ENCODE assay signal across 28 cellular contexts in the genomic region with DNA sequence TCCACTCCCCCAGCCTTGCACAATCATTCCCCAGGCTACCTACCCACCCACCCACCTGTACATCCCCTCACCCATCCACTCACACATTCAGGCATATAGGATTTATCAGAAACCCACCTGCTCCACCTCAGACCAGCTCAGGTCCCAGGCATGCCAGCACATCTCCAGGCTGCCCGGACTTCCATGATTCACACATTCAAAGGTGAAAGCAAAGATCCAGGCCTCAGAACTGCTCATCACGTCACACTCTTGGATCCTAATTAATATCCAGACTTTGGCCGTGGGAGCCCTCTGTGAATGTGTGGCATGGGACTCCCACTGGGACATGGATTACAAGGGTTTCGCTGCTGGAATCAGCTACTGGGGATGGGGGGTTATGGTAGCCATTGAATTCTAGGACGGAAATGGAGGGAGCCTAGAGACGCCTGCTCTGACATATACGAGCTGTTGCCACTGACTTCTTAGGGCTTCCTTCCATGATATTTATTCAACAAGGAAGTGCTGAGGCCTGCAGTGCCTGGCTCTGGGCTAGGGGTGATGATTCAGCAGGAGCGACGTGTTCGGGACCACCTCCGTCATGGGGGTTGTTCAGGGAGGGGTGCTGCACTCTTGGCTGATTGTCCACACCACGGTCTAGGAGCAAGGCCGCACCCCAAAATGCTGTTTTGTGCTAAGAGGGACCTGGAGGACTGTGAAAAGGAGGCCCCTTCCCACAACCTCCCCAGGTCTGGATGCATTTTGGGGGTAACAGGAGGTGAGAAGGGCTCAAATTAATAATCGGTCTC. TPM values are rescaled to one million over a fixed set of nuclear protein-coding genes. Genes with fewer than 3 reads are reported as not detected.
"Had no signal": no experiment of that assay in that cellular context is flagged by ENCODE, and none has a peak within 500 bp of the region (broad histone marks: within the 10 kb centered on the region; RNA-seq: fewer than 3 reads in every experiment).

No MANE protein-coding gene starts in this region.

- H3K36me3 ChIP-seq: ascending aorta, brain microvascular endothelial cell, esophagus muscularis mucosa, heart left ventricle, left lung, pancreas, right atrium auricular region, upper lobe of left lung, vagina had no signal

- H3K9me3 Mint-ChIP-seq: activated CD4-positive, alpha-beta memory T cell treated with anti-CD3 and anti-CD28 coated beads for 36 hours; activated CD4-positive, alpha-beta T cell treated with anti-CD3 and anti-CD28 coated beads, Interleukin-2, amount 10 ng/mL, durations not matched to agents 24 days and 14 days; activated naive CD4-positive, alpha-beta T cell treated with anti-CD3 and anti-CD28 coated beads, Interleukin-2, amount 10 ng/mL, durations not matched to agents 7 days and 5 days; activated naive CD8-positive, alpha-beta T cell treated with anti-CD3 and anti-CD28 coated beads, Interleukin-2, amount 10 ng/mL, durations not matched to agents 7 days and 5 days; activated T-helper 1 cell treated with anti-CD3 and anti-CD28 coated beads, Interleukin-12 subunit alpha, Interleukin-12 subunit beta, Interleukin-2, Interleukin-4 antibody, amounts not matched to agents 30 ng/mL and 10 ng/mL and 1 ng/mL, durations not matched to agents 14 hours and 24 hours and 36 hours; nephron progenitor cell had no signal

- H3K4me3 ChIP-seq: ascending aorta, esophagus muscularis mucosa, heart left ventricle, left lung, lung, pancreas, right atrium auricular region, upper lobe of left lung, vagina had no signal

- ATAC-seq: foreskin keratinocyte; heart left ventricle; left lung; stimulated activated naive CD8-positive, alpha-beta T cell treated with anti-CD3 and anti-CD28 coated beads, Interleukin-15, Interleukin-2, amounts not matched to agents 100 U/mL and 50 U/mL, for 24 hours had no signal

- H3K4me1 Mint-ChIP-seq: activated CD4-positive, alpha-beta T cell treated with anti-CD3 and anti-CD28 coated beads, Interleukin-2, amount 10 ng/mL, durations not matched to agents 24 days and 14 days; activated naive CD4-positive, alpha-beta T cell treated with anti-CD3 and anti-CD28 coated beads, Interleukin-2, amount 10 ng/mL, durations not matched to agents 7 days and 5 days; activated naive CD8-positive, alpha-beta T cell treated with anti-CD3 and anti-CD28 coated beads, Interleukin-2, amount 10 ng/mL, durations not matched to agents 7 days and 5 days had no signal

- H3K4me3 Mint-ChIP-seq: activated CD4-positive, alpha-beta memory T cell treated with anti-CD3 and anti-CD28 coated beads for 36 hours; activated CD4-positive, alpha-beta T cell treated with anti-CD3 and anti-CD28 coated beads, Interleukin-2, amount 10 ng/mL, durations not matched to agents 24 days and 14 days; activated naive CD4-positive, alpha-beta T cell treated with anti-CD3 and anti-CD28 coated beads, Interleukin-2, amount 10 ng/mL, durations not matched to agents 7 days and 5 days; activated naive CD8-positive, alpha-beta T cell treated with anti-CD3 and anti-CD28 coated beads, Interleukin-2, amount 10 ng/mL, durations not matched to agents 7 days and 5 days; activated T-helper 1 cell treated with anti-CD3 and anti-CD28 coated beads, Interleukin-12 subunit alpha, Interleukin-12 subunit beta, Interleukin-2, Interleukin-4 antibody, amounts not matched to agents 30 ng/mL and 10 ng/mL and 1 ng/mL, durations not matched to agents 14 hours and 24 hours and 36 hours; nephron progenitor cell had no signal

- DNase-seq: activated CD4-positive, alpha-beta memory T cell treated with anti-CD3 and anti-CD28 coated beads for 36 hours; activated CD4-positive, alpha-beta T cell treated with anti-CD3 and anti-CD28 coated beads, Interleukin-2, amount 10 ng/mL, durations not matched to agents 24 days and 14 days; activated CD4-positive, CD25-positive, alpha-beta regulatory T cell treated with anti-CD3 and anti-CD28 coated beads, Interleukin-2, amount 50 U/mL, for 72 hours; activated CD8-positive, alpha-beta memory T cell treated with anti-CD3 and anti-CD28 coated beads, Interleukin-2, amount 50 U/mL, for 4 hours; activated effector memory CD4-positive, alpha-beta T cell treated with anti-CD3 and anti-CD28 coated beads, Interleukin-2, amount 50 U/mL, for 16 hours; activated naive CD4-positive, alpha-beta T cell treated with anti-CD3 and anti-CD28 coated beads, Interleukin-2, amount 10 ng/mL, durations not matched to agents 7 days and 5 days; activated naive CD8-positive, alpha-beta T cell treated with anti-CD3 and anti-CD28 coated beads, Interleukin-2, amount 10 ng/mL, durations not matched to agents 7 days and 5 days; activated T-cell treated with anti-CD3 and anti-CD28 coated beads, Interleukin-2, amount 50 U/mL, for 1 hour; brain microvascular endothelial cell; dermis blood vessel endothelial cell; effector CD4-positive, alpha-beta T cell; foreskin keratinocyte; kidney glomerular epithelial cell; mesendoderm; stimulated activated naive CD8-positive, alpha-beta T cell treated with anti-CD3 and anti-CD28 coated beads, Interleukin-15, Interleukin-2, amounts not matched to agents 100 U/mL and 50 U/mL, for 24 hours had no signal

- H3K36me3 Mint-ChIP-seq: activated CD4-positive, alpha-beta memory T cell treated with anti-CD3 and anti-CD28 coated beads for 36 hours; activated naive CD4-positive, alpha-beta T cell treated with anti-CD3 and anti-CD28 coated beads, Interleukin-2, amount 10 ng/mL, durations not matched to agents 7 days and 5 days; activated naive CD8-positive, alpha-beta T cell treated with anti-CD3 and anti-CD28 coated beads, Interleukin-2, amount 10 ng/mL, durations not matched to agents 7 days and 5 days had no signal

- H3K27me3 Mint-ChIP-seq: activated CD4-positive, alpha-beta T cell treated with anti-CD3 and anti-CD28 coated beads, Interleukin-2, amount 10 ng/mL, durations not matched to agents 24 days and 14 days; activated naive CD8-positive, alpha-beta T cell treated with anti-CD3 and anti-CD28 coated beads, Interleukin-2, amount 10 ng/mL, durations not matched to agents 7 days and 5 days had no signal

- H3K9me3 ChIP-seq: ascending aorta, esophagus muscularis mucosa, heart left ventricle, left lung, pancreas, right atrium auricular region, upper lobe of left lung, vagina had no signal

- H3K27me3 ChIP-seq: ascending aorta, foreskin keratinocyte, pancreas, right atrium auricular region, upper lobe of left lung, vagina had no signal

- H3K4me1 ChIP-seq: esophagus muscularis mucosa, foreskin keratinocyte, left lung, pancreas, right atrium auricular region, upper lobe of left lung had no signal

- H3K27ac ChIP-seq: brain microvascular endothelial cell, esophagus muscularis mucosa, foreskin keratinocyte, heart left ventricle, left lung, pancreas, right atrium auricular region, upper lobe of left lung, vagina had no signal

- H3K27ac Mint-ChIP-seq: activated CD4-positive, alpha-beta memory T cell treated with anti-CD3 and anti-CD28 coated beads for 36 hours; activated CD4-positive, alpha-beta T cell treated with anti-CD3 and anti-CD28 coated beads, Interleukin-2, amount 10 ng/mL, durations not matched to agents 24 days and 14 days; activated naive CD4-positive, alpha-beta T cell treated with anti-CD3 and anti-CD28 coated beads, Interleukin-2, amount 10 ng/mL, durations not matched to agents 7 days and 5 days; activated naive CD8-positive, alpha-beta T cell treated with anti-CD3 and anti-CD28 coated beads, Interleukin-2, amount 10 ng/mL, durations not matched to agents 7 days and 5 days; activated T-helper 1 cell treated with anti-CD3 and anti-CD28 coated beads, Interleukin-12 subunit alpha, Interleukin-12 subunit beta, Interleukin-2, Interleukin-4 antibody, amounts not matched to agents 30 ng/mL and 10 ng/mL and 1 ng/mL, durations not matched to agents 14 hours and 24 hours and 36 hours; nephron progenitor cell had no signal

RNA-seq across cellular contexts. Expression of a gene that starts 56.9 kb away (rescaled TPM):
- total RNA-seq: activated CD4-positive, alpha-beta memory T cell treated with anti-CD3 and anti-CD28 coated beads for 36 hours; activated CD4-positive, alpha-beta T cell treated with anti-CD3 and anti-CD28 coated beads, Interleukin-2, amount 10 ng/mL, durations not matched to agents 24 days and 14 days; activated CD8-positive, alpha-beta memory T cell treated with anti-CD3 and anti-CD28 coated beads for 36 hours; activated naive CD8-positive, alpha-beta T cell treated with anti-CD3 and anti-CD28 coated beads, Interleukin-2, amount 10 ng/mL, durations not matched to agents 7 days and 5 days; activated T-helper 1 cell treated with anti-CD3 and anti-CD28 coated beads, Interleukin-12 subunit alpha, Interleukin-12 subunit beta, Interleukin-2, Interleukin-4 antibody, amounts not matched to agents 30 ng/mL and 10 ng/mL and 1 ng/mL, durations not matched to agents 14 hours and 24 hours and 36 hours; mononuclear cell had no signal
